In the genomic region with DNA sequence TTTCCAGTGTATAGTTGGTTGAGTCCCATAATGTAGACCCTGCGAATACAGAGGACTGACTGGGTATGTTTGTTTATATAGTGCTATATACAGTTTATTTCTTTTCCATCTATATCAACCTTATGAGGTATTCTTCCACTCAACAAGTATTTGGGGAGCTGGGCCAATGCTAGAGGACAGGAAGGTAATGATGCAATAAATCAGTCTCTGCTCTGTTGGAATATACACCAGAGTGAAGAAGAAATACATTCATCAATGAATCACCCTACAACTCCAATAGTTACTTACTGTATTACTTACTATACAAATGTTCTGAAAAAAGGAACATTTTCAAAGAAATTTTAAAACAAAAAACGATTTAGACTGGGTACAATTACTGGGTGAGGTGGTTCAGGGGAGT, we compare ENCODE assay signal across 3 cellular contexts.
TF ChIP-seq lines count a peak whose summit lies in the region.

No MANE protein-coding gene starts in this region.

TF ChIP-seq in SK-N-SH, 30 proteins besides CTCF, POLR2A, EP300 and RAD21:
- TF ChIP-seq PBX3 (IDR thresholded peaks at IDR 0.05) (peak; percentile 34; the same call in 1 of the 2 replicates), RXRA (IDR thresholded peaks at IDR 0.05; ENCODE audit: borderline replicate concordance, low read depth) (no peak), EZH2phosphoT487 (IDR thresholded peaks at IDR 0.05; ENCODE audit: borderline replicate concordance, low read depth) (no peak)
- TF ChIP-seq, protein P1, sequence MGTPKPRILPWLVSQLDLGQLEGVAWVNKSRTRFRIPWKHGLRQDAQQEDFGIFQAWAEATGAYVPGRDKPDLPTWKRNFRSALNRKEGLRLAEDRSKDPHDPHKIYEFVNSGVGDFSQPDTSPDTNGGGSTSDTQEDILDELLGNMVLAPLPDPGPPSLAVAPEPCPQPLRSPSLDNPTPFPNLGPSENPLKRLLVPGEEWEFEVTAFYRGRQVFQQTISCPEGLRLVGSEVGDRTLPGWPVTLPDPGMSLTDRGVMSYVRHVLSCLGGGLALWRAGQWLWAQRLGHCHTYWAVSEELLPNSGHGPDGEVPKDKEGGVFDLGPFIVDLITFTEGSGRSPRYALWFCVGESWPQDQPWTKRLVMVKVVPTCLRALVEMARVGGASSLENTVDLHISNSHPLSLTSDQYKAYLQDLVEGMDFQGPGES (IDR thresholded peaks at IDR 0.05; ENCODE audit: low read depth, low read length), result no peak

TF ChIP-seq in SK-N-SH treated with all-trans-retinoic acid at 6 μM for 48 hours, 23 proteins besides CTCF, POLR2A, EP300 and RAD21:
- no peak for TF ChIP-seq TOX (CRISPR knock-in tag; IDR thresholded peaks at IDR 0.05; ENCODE audit: borderline replicate concordance)
- TF ChIP-seq OSR1 (CRISPR knock-in tag; IDR thresholded peaks at IDR 0.05), result no peak
- TF ChIP-seq CSDC2 (CRISPR knock-in tag; IDR thresholded peaks at IDR 0.05), result no peak
- TF ChIP-seq SNAI2 (CRISPR knock-in tag; IDR thresholded peaks at IDR 0.05), result no peak
- TF ChIP-seq, protein P2, sequence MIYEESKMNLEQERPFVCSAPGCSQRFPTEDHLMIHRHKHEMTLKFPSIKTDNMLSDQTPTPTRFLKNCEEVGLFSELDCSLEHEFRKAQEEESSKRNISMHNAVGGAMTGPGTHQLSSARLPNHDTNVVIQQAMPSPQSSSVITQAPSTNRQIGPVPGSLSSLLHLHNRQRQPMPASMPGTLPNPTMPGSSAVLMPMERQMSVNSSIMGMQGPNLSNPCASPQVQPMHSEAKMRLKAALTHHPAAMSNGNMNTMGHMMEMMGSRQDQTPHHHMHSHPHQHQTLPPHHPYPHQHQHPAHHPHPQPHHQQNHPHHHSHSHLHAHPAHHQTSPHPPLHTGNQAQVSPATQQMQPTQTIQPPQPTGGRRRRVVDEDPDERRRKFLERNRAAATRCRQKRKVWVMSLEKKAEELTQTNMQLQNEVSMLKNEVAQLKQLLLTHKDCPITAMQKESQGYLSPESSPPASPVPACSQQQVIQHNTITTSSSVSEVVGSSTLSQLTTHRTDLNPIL (CRISPR knock-in tag; IDR thresholded peaks at IDR 0.05; ENCODE audit: low read depth), result no peak
- no peak for TF ChIP-seq ZNF565 (CRISPR knock-in tag; conservative IDR thresholded peaks at IDR 0.05; ENCODE audit: low read depth)
- TF ChIP-seq ZFP3 (CRISPR knock-in tag; IDR thresholded peaks at IDR 0.05), result no peak
- TF ChIP-seq ZFP30 (CRISPR knock-in tag; IDR thresholded peaks at IDR 0.05), result no peak
- TF ChIP-seq ISL1 (CRISPR knock-in tag; IDR thresholded peaks at IDR 0.05), result no peak
- TF ChIP-seq ZNF8 (CRISPR knock-in tag; IDR thresholded peaks at IDR 0.05), result no peak
- TF ChIP-seq BACH2 (CRISPR knock-in tag; IDR thresholded peaks at IDR 0.05; ENCODE audit: borderline replicate concordance), result no peak
TF ChIP-seq in SK-N-SH treated with all-trans-retinoic acid at 6 μM for 48 hours: peak in this region for 0.

TF ChIP-seq in endothelial cell of umbilical vein, 7 proteins besides CTCF, POLR2A, EP300 and RAD21:
- TF ChIP-seq MAX (IDR thresholded peaks at IDR 0.05; ENCODE audit: insufficient read depth, insufficient read length) (no peak), FOS (IDR thresholded peaks at IDR 0.05; ENCODE audit: borderline replicate concordance, insufficient read depth, low read length) (peak; percentile 10)
